Comparison of ENCODE assay signal across 1 cellular context in the genomic region with DNA sequence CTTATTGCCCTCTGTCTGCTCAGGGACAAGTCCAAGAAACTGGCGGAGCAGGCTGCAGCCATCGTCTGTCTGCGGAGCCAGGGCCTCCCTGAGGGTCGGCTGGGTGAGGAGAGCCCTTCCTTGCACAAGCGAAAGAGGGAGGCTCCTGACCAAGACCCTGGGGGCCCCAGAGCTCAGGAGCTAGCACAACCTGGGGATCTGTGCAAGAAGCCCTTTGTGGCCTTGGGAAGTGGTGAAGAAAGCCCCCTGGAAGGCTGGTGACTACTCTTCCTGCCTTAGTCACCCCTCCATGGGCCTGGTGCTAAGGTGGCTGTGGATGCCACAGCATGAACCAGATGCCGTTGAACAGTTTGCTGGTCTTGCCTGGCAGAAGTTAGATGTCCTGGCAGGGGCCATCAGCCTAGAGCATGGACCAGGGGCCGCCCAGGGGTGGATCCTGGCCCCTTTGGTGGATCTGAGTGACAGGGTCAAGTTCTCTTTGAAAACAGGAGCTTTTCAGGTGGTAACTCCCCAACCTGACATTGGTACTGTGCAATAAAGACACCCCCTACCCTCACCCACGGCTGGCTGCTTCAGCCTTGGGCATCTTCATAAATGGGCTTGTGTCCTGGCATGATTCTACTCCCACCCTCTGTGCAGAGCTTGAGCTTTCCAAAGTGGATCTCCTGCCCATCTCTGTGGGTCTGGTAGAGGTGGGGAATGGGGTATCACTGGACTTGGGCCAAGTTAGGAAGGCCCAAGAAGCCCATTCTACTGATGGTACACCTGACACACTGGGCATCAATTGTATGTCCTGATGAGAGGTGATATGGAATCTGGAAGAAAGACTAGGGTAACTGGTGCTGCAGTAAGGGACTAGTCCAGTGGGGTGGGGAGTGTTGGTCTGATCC.
TF ChIP-seq lines count a peak whose summit lies in the region.

No MANE protein-coding gene starts in this region.

TF ChIP-seq in K562, 482 proteins besides CTCF, POLR2A, EP300 and RAD21 (continued from another document):
- TF ChIP-seq, protein P1, sequence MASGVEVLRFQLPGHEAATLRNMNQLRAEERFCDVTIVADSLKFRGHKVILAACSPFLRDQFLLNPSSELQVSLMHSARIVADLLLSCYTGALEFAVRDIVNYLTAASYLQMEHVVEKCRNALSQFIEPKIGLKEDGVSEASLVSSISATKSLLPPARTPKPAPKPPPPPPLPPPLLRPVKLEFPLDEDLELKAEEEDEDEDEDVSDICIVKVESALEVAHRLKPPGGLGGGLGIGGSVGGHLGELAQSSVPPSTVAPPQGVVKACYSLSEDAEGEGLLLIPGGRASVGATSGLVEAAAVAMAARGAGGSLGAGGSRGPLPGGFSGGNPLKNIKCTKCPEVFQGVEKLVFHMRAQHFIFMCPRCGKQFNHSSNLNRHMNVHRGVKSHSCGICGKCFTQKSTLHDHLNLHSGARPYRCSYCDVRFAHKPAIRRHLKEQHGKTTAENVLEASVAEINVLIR (CRISPR knock-in tag; IDR thresholded peaks at IDR 0.05) = no peak
- TF ChIP-seq PTBP1 (IDR thresholded peaks at IDR 0.05; ENCODE audit: low read depth, low read length) = no peak
- TF ChIP-seq SMARCA5 (IDR thresholded peaks at IDR 0.05) = peak; percentile 63; the same call in 1 of the 2 replicates
- TF ChIP-seq SIX5 (IDR thresholded peaks at IDR 0.05; ENCODE audit: borderline replicate concordance in 1 of 2, insufficient read depth in 1 of 2, low read depth in 1 of 2, low read length in 2 of 2) = no peak
- no peak for TF ChIP-seq MTA3 (IDR thresholded peaks at IDR 0.05; ENCODE audit: borderline replicate concordance)
- TF ChIP-seq STAG1 (CRISPR knock-in tag; IDR thresholded peaks at IDR 0.05; ENCODE audit: borderline replicate concordance) = no peak
- no peak for TF ChIP-seq XRCC3 (IDR thresholded peaks at IDR 0.05)
- 0 out of 2 replicates have a peak, but pooled peaks have one; percentile 31 for TF ChIP-seq ERF (CRISPR knock-in tag; IDR thresholded peaks at IDR 0.05)
- no peak for TF ChIP-seq ZNF354B (CRISPR knock-in tag; IDR thresholded peaks at IDR 0.05)
- no peak for TF ChIP-seq KDM2B (CRISPR knock-in tag; IDR thresholded peaks at IDR 0.05)
- TF ChIP-seq RBM34 (IDR thresholded peaks at IDR 0.05; ENCODE audit: borderline replicate concordance, insufficient read depth, low read length) = no peak
- no peak for TF ChIP-seq TAF9B (IDR thresholded peaks at IDR 0.05; ENCODE audit: partially characterized antibody)
- no peak for TF ChIP-seq TAL1 (IDR thresholded peaks at IDR 0.05)
- no peak for TF ChIP-seq TAF7 (tag; IDR thresholded peaks at IDR 0.05)
- TF ChIP-seq MCM3 (IDR thresholded peaks at IDR 0.05) = no peak
- no peak for TF ChIP-seq FOXA3 (CRISPR knock-in tag; conservative IDR thresholded peaks at IDR 0.05 in 1 of 2, IDR thresholded peaks at IDR 0.05 in 1 of 2)
- TF ChIP-seq, protein P2, sequence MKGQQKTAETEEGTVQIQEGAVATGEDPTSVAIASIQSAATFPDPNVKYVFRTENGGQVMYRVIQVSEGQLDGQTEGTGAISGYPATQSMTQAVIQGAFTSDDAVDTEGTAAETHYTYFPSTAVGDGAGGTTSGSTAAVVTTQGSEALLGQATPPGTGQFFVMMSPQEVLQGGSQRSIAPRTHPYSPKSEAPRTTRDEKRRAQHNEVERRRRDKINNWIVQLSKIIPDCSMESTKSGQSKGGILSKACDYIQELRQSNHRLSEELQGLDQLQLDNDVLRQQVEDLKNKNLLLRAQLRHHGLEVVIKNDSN (CRISPR knock-in tag; IDR thresholded peaks at IDR 0.05) = no peak
- TF ChIP-seq, protein P3, sequence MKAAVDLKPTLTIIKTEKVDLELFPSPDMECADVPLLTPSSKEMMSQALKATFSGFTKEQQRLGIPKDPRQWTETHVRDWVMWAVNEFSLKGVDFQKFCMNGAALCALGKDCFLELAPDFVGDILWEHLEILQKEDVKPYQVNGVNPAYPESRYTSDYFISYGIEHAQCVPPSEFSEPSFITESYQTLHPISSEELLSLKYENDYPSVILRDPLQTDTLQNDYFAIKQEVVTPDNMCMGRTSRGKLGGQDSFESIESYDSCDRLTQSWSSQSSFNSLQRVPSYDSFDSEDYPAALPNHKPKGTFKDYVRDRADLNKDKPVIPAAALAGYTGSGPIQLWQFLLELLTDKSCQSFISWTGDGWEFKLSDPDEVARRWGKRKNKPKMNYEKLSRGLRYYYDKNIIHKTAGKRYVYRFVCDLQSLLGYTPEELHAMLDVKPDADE (conservative IDR thresholded peaks at IDR 0.05; ENCODE audit: control insufficient read depth, low read depth, low read length) = no peak
- TF ChIP-seq ZNF324 (CRISPR knock-in tag; IDR thresholded peaks at IDR 0.05) = 0 out of 2 replicates have a peak, but pooled peaks have one; percentile 35
- TF ChIP-seq, protein P4, sequence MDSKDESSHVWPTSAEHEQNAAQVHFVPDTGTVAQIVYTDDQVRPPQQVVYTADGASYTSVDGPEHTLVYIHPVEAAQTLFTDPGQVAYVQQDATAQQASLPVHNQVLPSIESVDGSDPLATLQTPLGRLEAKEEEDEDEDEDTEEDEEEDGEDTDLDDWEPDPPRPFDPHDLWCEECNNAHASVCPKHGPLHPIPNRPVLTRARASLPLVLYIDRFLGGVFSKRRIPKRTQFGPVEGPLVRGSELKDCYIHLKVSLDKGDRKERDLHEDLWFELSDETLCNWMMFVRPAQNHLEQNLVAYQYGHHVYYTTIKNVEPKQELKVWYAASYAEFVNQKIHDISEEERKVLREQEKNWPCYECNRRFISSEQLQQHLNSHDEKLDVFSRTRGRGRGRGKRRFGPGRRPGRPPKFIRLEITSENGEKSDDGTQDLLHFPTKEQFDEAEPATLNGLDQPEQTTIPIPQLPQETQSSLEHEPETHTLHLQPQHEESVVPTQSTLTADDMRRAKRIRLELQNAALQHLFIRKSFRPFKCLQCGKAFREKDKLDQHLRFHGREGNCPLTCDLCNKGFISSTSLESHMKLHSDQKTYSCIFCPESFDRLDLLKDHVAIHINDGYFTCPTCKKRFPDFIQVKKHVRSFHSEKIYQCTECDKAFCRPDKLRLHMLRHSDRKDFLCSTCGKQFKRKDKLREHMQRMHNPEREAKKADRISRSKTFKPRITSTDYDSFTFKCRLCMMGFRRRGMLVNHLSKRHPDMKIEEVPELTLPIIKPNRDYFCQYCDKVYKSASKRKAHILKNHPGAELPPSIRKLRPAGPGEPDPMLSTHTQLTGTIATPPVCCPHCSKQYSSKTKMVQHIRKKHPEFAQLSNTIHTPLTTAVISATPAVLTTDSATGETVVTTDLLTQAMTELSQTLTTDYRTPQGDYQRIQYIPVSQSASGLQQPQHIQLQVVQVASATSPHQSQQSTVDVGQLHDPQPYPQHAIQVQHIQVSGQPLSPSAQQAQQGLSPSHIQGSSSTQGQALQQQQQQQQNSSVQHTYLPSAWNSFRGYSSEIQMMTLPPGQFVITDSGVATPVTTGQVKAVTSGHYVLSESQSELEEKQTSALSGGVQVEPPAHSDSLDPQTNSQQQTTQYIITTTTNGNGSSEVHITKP (IDR thresholded peaks at IDR 0.05; ENCODE audit: partially characterized antibody) = no peak
- TF ChIP-seq, protein P5, sequence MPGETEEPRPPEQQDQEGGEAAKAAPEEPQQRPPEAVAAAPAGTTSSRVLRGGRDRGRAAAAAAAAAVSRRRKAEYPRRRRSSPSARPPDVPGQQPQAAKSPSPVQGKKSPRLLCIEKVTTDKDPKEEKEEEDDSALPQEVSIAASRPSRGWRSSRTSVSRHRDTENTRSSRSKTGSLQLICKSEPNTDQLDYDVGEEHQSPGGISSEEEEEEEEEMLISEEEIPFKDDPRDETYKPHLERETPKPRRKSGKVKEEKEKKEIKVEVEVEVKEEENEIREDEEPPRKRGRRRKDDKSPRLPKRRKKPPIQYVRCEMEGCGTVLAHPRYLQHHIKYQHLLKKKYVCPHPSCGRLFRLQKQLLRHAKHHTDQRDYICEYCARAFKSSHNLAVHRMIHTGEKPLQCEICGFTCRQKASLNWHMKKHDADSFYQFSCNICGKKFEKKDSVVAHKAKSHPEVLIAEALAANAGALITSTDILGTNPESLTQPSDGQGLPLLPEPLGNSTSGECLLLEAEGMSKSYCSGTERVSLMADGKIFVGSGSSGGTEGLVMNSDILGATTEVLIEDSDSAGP (CRISPR knock-in tag; IDR thresholded peaks at IDR 0.05) = no peak
- TF ChIP-seq STAT5B (CRISPR knock-in tag; IDR thresholded peaks at IDR 0.05) = no peak
- TF ChIP-seq, protein P6, sequence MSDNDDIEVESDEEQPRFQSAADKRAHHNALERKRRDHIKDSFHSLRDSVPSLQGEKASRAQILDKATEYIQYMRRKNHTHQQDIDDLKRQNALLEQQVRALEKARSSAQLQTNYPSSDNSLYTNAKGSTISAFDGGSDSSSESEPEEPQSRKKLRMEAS (CRISPR knock-in tag; IDR thresholded peaks at IDR 0.05) = no peak
- no peak for TF ChIP-seq JUN (IDR thresholded peaks at IDR 0.05; ENCODE audit: borderline replicate concordance, low read depth, low read length)
- no peak for TF ChIP-seq JUN (CRISPR knock-in tag; IDR thresholded peaks at IDR 0.05; ENCODE audit: borderline replicate concordance)
- TF ChIP-seq, protein P7, sequence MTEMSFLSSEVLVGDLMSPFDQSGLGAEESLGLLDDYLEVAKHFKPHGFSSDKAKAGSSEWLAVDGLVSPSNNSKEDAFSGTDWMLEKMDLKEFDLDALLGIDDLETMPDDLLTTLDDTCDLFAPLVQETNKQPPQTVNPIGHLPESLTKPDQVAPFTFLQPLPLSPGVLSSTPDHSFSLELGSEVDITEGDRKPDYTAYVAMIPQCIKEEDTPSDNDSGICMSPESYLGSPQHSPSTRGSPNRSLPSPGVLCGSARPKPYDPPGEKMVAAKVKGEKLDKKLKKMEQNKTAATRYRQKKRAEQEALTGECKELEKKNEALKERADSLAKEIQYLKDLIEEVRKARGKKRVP (CRISPR knock-in tag; IDR thresholded peaks at IDR 0.05) = peak; percentile 41; the same call in 1 of the 2 replicates
- no peak for TF ChIP-seq ZBTB7A (IDR thresholded peaks at IDR 0.05; ENCODE audit: borderline replicate concordance, control insufficient read depth, low read depth, low read length)
- TF ChIP-seq BRF1 (IDR thresholded peaks at IDR 0.05; ENCODE audit: borderline replicate concordance, extremely low read depth, insufficient read length) = no peak
- TF ChIP-seq SRSF1 (IDR thresholded peaks at IDR 0.05; ENCODE audit: low read depth, low read length) = no peak
- TF ChIP-seq MEIS2 (IDR thresholded peaks at IDR 0.05; ENCODE audit: partially characterized antibody) = no peak
- no peak for TF ChIP-seq DMBX1 (CRISPR knock-in tag; IDR thresholded peaks at IDR 0.05; ENCODE audit: borderline replicate concordance)
- no peak for TF ChIP-seq GTF2A2 (tag; IDR thresholded peaks at IDR 0.05)
- TF ChIP-seq ZNF589 (CRISPR knock-in tag; IDR thresholded peaks at IDR 0.05; ENCODE audit: low read depth) = no peak
- no peak for TF ChIP-seq RBM25 (IDR thresholded peaks at IDR 0.05; ENCODE audit: low read depth, low read length, severe bottlenecking)
